ENCODE assay signal across 9 cellular contexts in the genomic region with DNA sequence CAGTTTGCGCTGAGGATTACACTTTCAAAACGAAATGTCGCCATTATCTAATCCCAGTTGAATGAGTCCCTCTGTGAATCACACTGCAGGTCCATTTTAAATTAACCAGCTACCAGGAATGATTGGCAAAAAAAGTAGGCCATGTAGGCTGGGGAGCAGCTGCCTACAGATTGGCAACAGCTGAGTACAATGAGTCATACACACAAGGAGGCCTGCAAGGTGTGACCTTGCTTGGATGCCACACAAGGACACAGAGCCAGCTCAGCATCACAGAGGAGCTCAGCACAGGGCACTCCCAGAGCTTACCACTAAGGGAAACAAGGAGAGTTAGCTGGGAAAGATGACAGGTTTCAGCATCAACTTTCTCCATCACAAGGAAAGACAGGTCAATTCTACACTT. TPM values are rescaled to one million over a fixed set of nuclear protein-coding genes. Genes with fewer than 3 reads are reported as not detected.
DNase-seq lines count a peak whose midpoint lies in the region; ATAC-seq, FAIRE-seq and TF ChIP-seq lines count a peak whose summit lies in the region.
"Had no signal": no experiment of that assay in that cellular context is flagged by ENCODE, and none has a peak within 500 bp of the region (broad histone marks: within the 10 kb centered on the region; RNA-seq: fewer than 3 reads in every experiment).

No MANE protein-coding gene starts in this region.

- no peak for TF ChIP-seq POLR2A in GM12878 (IDR thresholded peaks at IDR 0.05; ENCODE audit: low read depth, low read length)

- intact Hi-C loops in GM12878 (cut with micrococcal nuclease; ENCODE audit: unreplicated experiment): no loop called here
- intact Hi-C loops in naive thymus-derived CD4-positive, alpha-beta T cell (cut with micrococcal nuclease): no loop called here

- TF ChIP-seq CTCF in HFF-Myc (IDR thresholded peaks at IDR 0.05; ENCODE audit: low read depth, low read length, missing control alignments) (no peak), GM12878 (IDR thresholded peaks at IDR 0.05 in 2 of 3, conservative IDR thresholded peaks at IDR 0.05 in 1 of 3; ENCODE audit: control insufficient read depth in 2 of 3, extremely low read depth in 1 of 3, insufficient read depth in 1 of 3, low read depth in 3 of 3, low read length in 3 of 3) (no peak)

- H3K27ac Mint-ChIP-seq in naive thymus-derived CD4-positive, alpha-beta T cell: peak overlapping the region; percentile 26 to 91 (median 59)
- H3K27ac Mint-ChIP-seq: activated T-helper 2 cell treated with anti-CD3 and anti-CD28 coated beads, Interferon-gamma antibody, Interleukin-2, Interleukin-4, amounts not matched to agents 10 μg/mL and 5 μg/mL and 100 μg/mL, durations not matched to agents 14 hours and 24 hours and 36 hours had no signal

- no peaks in the 10 kb centered on the region; a peak in 1 of 4 replicates for H3K27me3 ChIP-seq in GM12878 (replicated peaks in 1 of 2; ENCODE audit: control insufficient read depth in 2 of 2, insufficient read depth in 2 of 2, low read length in 1 of 2)
- no peaks in the 10 kb centered on the region for H3K27me3 ChIP-seq in naive thymus-derived CD4-positive, alpha-beta T cell (ENCODE audit: control insufficient read depth in 2 of 2, insufficient read depth in 2 of 2, low read length in 2 of 2)

- SMC1A ChIA-PET in GM12878 (lab: Charles Lee; ENCODE audit: uncharacterized antibody, unreplicated experiment): interaction anchor here (1.0 to 1.1 kb wide), 3 partner anchors 11 to 207 kb away, joined by 3 read pairs; no protein-coding TSS in a partner anchor

- no peak overlapping the region for H2AFZ ChIP-seq in GM12878 (ENCODE audit: control insufficient read depth, low read depth, low read length)

- H3K4me3 ChIP-seq in HFF-Myc (replicated peaks; ENCODE audit: low read depth, low read length) (no peak overlapping the region), GM12878 (no peak overlapping the region)
- no peak overlapping the region for H3K4me3 ChIP-seq in naive thymus-derived CD4-positive, alpha-beta T cell (ENCODE audit: low read length)

- RAD21 ChIA-PET in GM12878 (lab: Charles Lee; ENCODE audit: unreplicated experiment): no interaction called here

- TF ChIP-seq RAD21 in GM12878 (IDR thresholded peaks at IDR 0.05; ENCODE audit: insufficient read depth, low read depth, low read length): no peak

- ATAC-seq in GM12878 (peak; percentile 36; the same call in 1 of the 3 replicates), HG02642 (IDR thresholded peaks at IDR 0.05; ENCODE audit: poor library complexity, unreplicated experiment) (no peak), GM21447 (IDR thresholded peaks at IDR 0.05; ENCODE audit: unreplicated experiment) (no peak)
- no peak for ATAC-seq in naive thymus-derived CD4-positive, alpha-beta T cell

- POLR2A ChIA-PET in GM12878 (lab: Charles Lee): no interaction called here
- POLR2A ChIA-PET in naive thymus-derived CD4-positive, alpha-beta T cell (lab: Charles Lee): no interaction called here

- H3K79me2 ChIP-seq in GM12878 (ENCODE audit: control insufficient read depth, insufficient read depth, low read length): no peaks in the 10 kb centered on the region

- no peaks in the 10 kb centered on the region for H3K4me1 ChIP-seq in GM12878 (ENCODE audit: control insufficient read depth, insufficient read depth, low read length)
- peaks cover 0 to 32% of the 10 kb centered on the region in 2 donors for H3K4me1 ChIP-seq in naive thymus-derived CD4-positive, alpha-beta T cell (ENCODE audit: control insufficient read depth in 2 of 2, insufficient read depth in 2 of 2, low read length in 2 of 2)

- TF ChIP-seq EP300 in GM12878 (IDR thresholded peaks at IDR 0.05; ENCODE audit: borderline replicate concordance in 1 of 2, control insufficient read depth in 1 of 2, low read depth in 2 of 2, low read length in 2 of 2): no peak

- no TSS peak for BruUV-seq in GM12878 (replicated peaks; lab: Mats Ljungman, UMichigan)

- H4K20me1 ChIP-seq in GM12878 (ENCODE audit: control insufficient read depth, insufficient read depth): no peaks in the 10 kb centered on the region

- no peak for FAIRE-seq in GM12878 (lab: Jason Lieb, UNC)

- H3K9ac ChIP-seq in GM12878 (ENCODE audit: control insufficient read depth, insufficient read depth, low read length): no peak overlapping the region

- in situ Hi-C loops in GM12878 (cut with MboI): no loop called here

- peak; percentile 7 for DNase-seq in DMS 273 treated with DMSO at 0.1 percent for 48 hours (lab: John Stamatoyannopoulos, UW)
- peak; percentile 11 for DNase-seq in HFF-Myc (ENCODE audit: extremely low read depth, low read depth)
- no peak for DNase-seq in GM12878 (ENCODE audit: low read depth, low spot score)
- DNase-seq in naive thymus-derived CD4-positive, alpha-beta T cell: no peak
- no peak for DNase-seq in HuH-7 (ENCODE audit: low spot score)
- DNase-seq: NCI-H1436 had no signal

- peaks cover 0 to 8% (median 0%) of the 10 kb centered on the region in 11 donors for H3K9me3 Mint-ChIP-seq in naive thymus-derived CD4-positive, alpha-beta T cell
- H3K9me3 Mint-ChIP-seq: activated T-helper 2 cell treated with anti-CD3 and anti-CD28 coated beads, Interferon-gamma antibody, Interleukin-2, Interleukin-4, amounts not matched to agents 10 μg/mL and 5 μg/mL and 100 μg/mL, durations not matched to agents 14 hours and 24 hours and 36 hours had no signal

- H3K36me3 Mint-ChIP-seq in naive thymus-derived CD4-positive, alpha-beta T cell: peaks cover 0 to 58% (median 15%) of the 10 kb centered on the region in 5 donors

- no peaks in the 10 kb centered on the region for H3K27me3 Mint-ChIP-seq in naive thymus-derived CD4-positive, alpha-beta T cell

- H3K27ac ChIP-seq in GM12878 (ENCODE audit: control insufficient read depth, insufficient read depth): no peak overlapping the region
- H3K27ac ChIP-seq in naive thymus-derived CD4-positive, alpha-beta T cell (ENCODE audit: low read depth, low read length): no peak overlapping the region

- 97% methylated on average over 3 of the region's 3 CpGs for WGBS in GM12878 (ENCODE audit: insufficient coverage, insufficient replicate concordance, low lambda C conversion rate, missing lambda C conversion rate)

- no peak overlapping the region for H3K4me2 ChIP-seq in GM12878 (ENCODE audit: control insufficient read depth, insufficient read depth)

- H3K4me1 Mint-ChIP-seq in naive thymus-derived CD4-positive, alpha-beta T cell: peaks cover 17 to 79% (median 65%) of the 10 kb centered on the region in 7 donors

- CTCF ChIA-PET in GM12878 (lab: Yijun Ruan, JAX): interaction anchor here (1.1 to 2.2 kb wide), 2 partner anchors 17 to 86 kb away, joined by 5 read pairs; no protein-coding TSS in a partner anchor
- CTCF ChIA-PET in naive thymus-derived CD4-positive, alpha-beta T cell (lab: Charles Lee): interaction anchor here (1.4 kb wide), 1 partner anchor 132 kb away, joined by 4 read pairs; no protein-coding TSS in a partner anchor

- no peaks in the 10 kb centered on the region for H3K36me3 ChIP-seq in GM12878 (ENCODE audit: control insufficient read depth in 2 of 2, insufficient read depth in 2 of 2, low read length in 1 of 2)
- H3K36me3 ChIP-seq in naive thymus-derived CD4-positive, alpha-beta T cell (ENCODE audit: control insufficient read depth in 2 of 3, insufficient read depth in 3 of 3, low read length in 3 of 3): no peaks in the 10 kb centered on the region

- H3K9me3 ChIP-seq in GM12878 (replicated peaks; ENCODE audit: control insufficient read depth, insufficient read depth, low read length): no peaks in the 10 kb centered on the region
- no peaks in the 10 kb centered on the region for H3K9me3 ChIP-seq in naive thymus-derived CD4-positive, alpha-beta T cell (ENCODE audit: control insufficient read depth in 2 of 3, low read length in 3 of 3)

- H3K4me3 Mint-ChIP-seq in naive thymus-derived CD4-positive, alpha-beta T cell: peak overlapping the region in 8 of 10 donors; percentile 9 to 49 (median 32)

RNA-seq across cellular contexts. Expression of gene HAVCR1, which starts 12.9 kb away (rescaled TPM):
- 2.3 and 3.9 TPM in 2 replicates for total RNA-seq in GM12878 (2013; cell fraction: nucleolus; rRNA removed)
- 0.45 TPM in 1 of 2 replicates, not detected in the other for total RNA-seq in GM12878 (2014; rRNA removed)
- total RNA-seq in GM12878 (2014; rRNA removed; fragmentation: Illumina TruSeq; extraction: Trizol): not detected in 2 replicates
- total RNA-seq in GM12878 (2021): not detected in 2 replicates
- 0.13 TPM for polyA plus RNA-seq in GM12878 (2011; ENCODE audit: low read depth)
- 0.07 and 0.08 TPM in 2 replicates for polyA plus RNA-seq in GM12878 (2011; rRNA removed)
- polyA plus RNA-seq in GM12878 (2011; cell fraction: cytosol; rRNA removed): not detected in 2 replicates
- polyA plus RNA-seq in GM12878 (2011; cell fraction: nucleus; rRNA removed): 0.24 and 0.26 TPM in 2 replicates
- not detected in 2 replicates for polyA plus RNA-seq in GM12878 (2012)
- polyA plus RNA-seq in GM12878 (2014; fragmentation: Illumina TruSeq; extraction: Trizol): 0.33 TPM in 1 of 2 replicates, not detected in the other
- not detected for polyA plus RNA-seq in GM12878 (2014; fragmentation: Nextera tagmentation; extraction: Ambion mirVana)
- not detected in 2 replicates for polyA plus RNA-seq in GM12878 (2014; rRNA removed)
- polyA plus RNA-seq in GM12878 (2016; fragmentation: Nextera tagmentation; extraction: Ambion mirVana): not detected
- 0.37 TPM in 1 of 2 replicates, not detected in the other for polyA minus RNA-seq in GM12878 (2011; rRNA and poly(A)+ RNA removed)
- polyA minus RNA-seq in GM12878 (2011; cell fraction: cytosol; rRNA and poly(A)+ RNA removed): not detected in 2 replicates
- 1.5 TPM in 1 of 2 replicates, not detected in the other for polyA minus RNA-seq in GM12878 (2011; cell fraction: nucleus; rRNA and poly(A)+ RNA removed)
- total RNA-seq in naive thymus-derived CD4-positive, alpha-beta T cell: 10 to 100 TPM in 2 of 5 experiments, 1 to 10 TPM in 3; 5.1 to 32.3 (median 9.1) TPM
- 1 to 10 TPM; 2.1 to 4.6 TPM for polyA plus RNA-seq in naive thymus-derived CD4-positive, alpha-beta T cell

Comparison
In these comparisons a context has a peak if more than half of its experiments do, and no peak if none do; other contexts are left out.
1. DNase-seq: peak in DMS 273 treated with DMSO at 0.1 percent for 48 hours (single experiment) and HFF-Myc (single experiment); none in GM12878 (single experiment), naive thymus-derived CD4-positive, alpha-beta T cell (0 of 9) and HuH-7 (single experiment).